9 cellular contexts compared by ENCODE assay signal in genomic region chr11:14148653-14149273, GRCh38.
DNase-seq lines count a peak whose midpoint lies in the region; ATAC-seq, FAIRE-seq and TF ChIP-seq lines count a peak whose summit lies in the region.
"Had no signal": no experiment of that assay in that cellular context is flagged by ENCODE, and none has a peak within 500 bp of the region (broad histone marks: within the 10 kb centered on the region; RNA-seq: fewer than 3 reads in every experiment).

No MANE protein-coding gene starts in this region.

- TF ChIP-seq CTCF in foreskin keratinocyte (conservative IDR thresholded peaks at IDR 0.05): peak; percentile 73

- no peak overlapping the region for H3K4me3 ChIP-seq in small intestine (ENCODE audit: low read depth in 1 of 2, low read length in 2 of 2)

- no peak overlapping the region for H3K27ac ChIP-seq in foreskin keratinocyte
- H3K27ac ChIP-seq in small intestine (ENCODE audit: low read depth in 1 of 2, low read length in 1 of 2): no peak overlapping the region

- POLR2A ChIA-PET in T-cell (lab: Charles Lee): interaction anchor here (0.6 to 1.7 kb wide), 2 partner anchors 192 to 405 kb away, joined by 4 to 16 read pairs; no protein-coding TSS in a partner anchor

- WGBS in small intestine, 3 donors: 22 to 49% (median 27%) methylated on average over 3 of the region's 3 CpGs

- no peak overlapping the region for H3K27ac Mint-ChIP-seq in T-cell

- peaks cover 4 to 9% (median 6%) of the 10 kb centered on the region in 3 donors for H3K4me1 Mint-ChIP-seq in T-cell

- no peaks in the 10 kb centered on the region for H3K27me3 Mint-ChIP-seq in T-cell

- DNase-seq in NCI-H2196 (lab: John Stamatoyannopoulos, UW; ENCODE audit: unreplicated experiment) (peak; percentile 38), NCI-H2196 treated with DMSO at 0.1 percent for 48 hours (lab: John Stamatoyannopoulos, UW; ENCODE audit: unreplicated experiment) (no peak), T-cell (peak in 1 of 34 experiments; percentile 12), foreskin keratinocyte (peak in 1 of 2 donors; percentile 39), small intestine (peak; percentile 64), DMS79 (lab: John Stamatoyannopoulos, UW) (no peak)

- FAIRE-seq in small intestine (lab: Jason Lieb, UNC): no peak
- FAIRE-seq: G401.6 had no signal

- no peaks in the 10 kb centered on the region for H3K4me1 ChIP-seq in foreskin keratinocyte
- no peaks in the 10 kb centered on the region for H3K4me1 ChIP-seq in small intestine (ENCODE audit: control insufficient read depth in 2 of 2, insufficient read depth in 1 of 2, low read depth in 1 of 2, low read length in 1 of 2)

- H3K4me3 Mint-ChIP-seq in T-cell: no peak overlapping the region

- no peaks in the 10 kb centered on the region for H3K9me3 ChIP-seq in small intestine (ENCODE audit: control insufficient read depth, low read depth)

- ATAC-seq in HG03432 (IDR thresholded peaks at IDR 0.05; ENCODE audit: unreplicated experiment) (peak; percentile 50), T-cell (replicated peaks in 1 of 4) (peak; percentile 63 to 89 (median 78)), foreskin keratinocyte (peak; percentile 83), HG03457 (IDR thresholded peaks at IDR 0.05; ENCODE audit: unreplicated experiment) (no peak)

- CTCF ChIA-PET in T-cell (lab: Charles Lee): interaction anchor here (0.6 to 4.7 kb wide), 27 partner anchors 8 to 379 kb away, joined by 3 to 77 read pairs (median 3); no protein-coding TSS in a partner anchor

- H3K27me3 ChIP-seq in foreskin keratinocyte: peaks cover 30% of the 10 kb centered on the region
- H3K27me3 ChIP-seq in small intestine (ENCODE audit: control insufficient read depth in 2 of 2, insufficient read depth in 2 of 2, low read length in 2 of 2): no peaks in the 10 kb centered on the region

- peaks cover 0 to 7% of the 10 kb centered on the region in 2 donors for H3K36me3 ChIP-seq in small intestine (ENCODE audit: control insufficient read depth in 2 of 2, insufficient read depth in 2 of 2, low read length in 2 of 2)

- peaks cover 0 to 8% (median 7%) of the 10 kb centered on the region in 3 donors for H3K9me3 Mint-ChIP-seq in T-cell

- peaks cover 14% of the 10 kb centered on the region for H3K36me3 Mint-ChIP-seq in T-cell

Comparison
In these comparisons a context has a peak if more than half of its experiments do, and no peak if none do; other contexts are left out.
1. DNase-seq: peak in NCI-H2196 (single experiment) and small intestine (single experiment); none in NCI-H2196 treated with DMSO at 0.1 percent for 48 hours (single experiment) and DMS79 (single experiment).